ENCODE assay signal across 8 cellular contexts in the genomic region with DNA sequence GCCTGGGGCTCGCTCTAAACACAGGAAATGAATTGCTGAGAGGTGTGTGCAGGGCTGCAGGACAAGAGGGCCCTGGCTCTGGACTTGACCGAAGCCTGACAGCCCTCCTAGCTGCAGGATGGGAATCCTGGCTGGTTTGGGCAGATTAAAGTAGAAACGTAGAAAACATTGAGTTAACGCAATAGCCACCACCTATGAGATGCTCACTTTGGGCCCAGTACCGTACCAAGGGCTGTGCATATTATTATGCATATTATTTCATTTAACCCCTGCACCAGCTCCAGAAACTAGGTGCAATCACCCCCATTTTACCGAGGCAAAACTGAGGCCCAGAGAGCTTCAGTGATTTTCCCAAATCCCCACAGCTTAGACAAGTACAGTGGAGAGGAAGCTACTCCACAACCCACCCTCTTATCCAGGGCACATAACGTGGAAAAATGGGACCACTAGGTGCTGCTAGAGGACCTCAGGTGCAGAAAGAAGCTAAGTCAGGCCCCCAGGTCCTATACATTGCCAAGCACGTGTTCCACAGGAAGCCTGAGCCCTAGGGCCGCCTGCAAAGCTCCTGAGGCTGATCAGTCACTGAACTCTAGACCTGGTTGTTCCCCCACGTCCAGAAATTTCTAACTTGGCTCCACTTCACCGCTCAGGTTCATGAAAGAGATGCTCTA.
DNase-seq lines count a peak whose midpoint lies in the region; ATAC-seq and TF ChIP-seq lines count a peak whose summit lies in the region.

No MANE protein-coding gene starts in this region.

- no peaks in the 10 kb centered on the region for H3K9me3 ChIP-seq in PC-9 (ENCODE audit: insufficient read depth, low read depth)

- H3K27ac Mint-ChIP-seq in HFFc6: no peak overlapping the region
- no peak overlapping the region for H3K27ac Mint-ChIP-seq in type B pancreatic cell

- H3K27me3 Mint-ChIP-seq in HFFc6 (ENCODE audit: insufficient read depth) (peaks cover 36% of the 10 kb centered on the region), type B pancreatic cell (peaks cover 11% of the 10 kb centered on the region)

- TF ChIP-seq CTCF in HFFc6 (IDR thresholded peaks at IDR 0.05) (peak; percentile 64), PC-9 (conservative IDR thresholded peaks at IDR 0.05) (peak; percentile 67), fibroblast of mammary gland (conservative IDR thresholded peaks at IDR 0.05; ENCODE audit: control insufficient read depth, insufficient read depth, low read depth, low read length) (peak; percentile 40), type B pancreatic cell (conservative IDR thresholded peaks at IDR 0.05) (peak; percentile 45)

- H3K4me2 ChIP-seq in PC-9: no peak overlapping the region

- H3F3A ChIP-seq in PC-9 (ENCODE audit: insufficient read depth, low read depth): no peaks in the 10 kb centered on the region

- CTCF ChIA-PET in PC-9 (lab: Charles Lee): interaction anchor here (0.6 to 1.0 kb wide), 4 partner anchors 24 to 350 kb away, joined by 3 read pairs; no protein-coding TSS in a partner anchor

- ATAC-seq in HG02610 (IDR thresholded peaks at IDR 0.05; ENCODE audit: unreplicated experiment) (no peak), HG02588 (IDR thresholded peaks at IDR 0.05; ENCODE audit: unreplicated experiment) (no peak), GM18498 (IDR thresholded peaks at IDR 0.05; ENCODE audit: unreplicated experiment) (no peak)

- no TSS peak for BruUV-seq in PC-9 (replicated peaks; lab: Mats Ljungman, UMichigan)

- intact Hi-C loops in PC-9 (cut with micrococcal nuclease; ENCODE audit: unreplicated experiment): loop anchor here (1.0 to 5.0 kb wide), 2 partner anchors 45 to 350 kb away; no protein-coding TSS in a partner anchor

- H3K9me2 ChIP-seq in PC-9 (ENCODE audit: insufficient read depth): no peaks in the 10 kb centered on the region

- DNase-seq in DMS53 treated with DMSO at 0.1 percent for 48 hours (lab: John Stamatoyannopoulos, UW; ENCODE audit: unreplicated experiment): peak; percentile 1
- DNase-seq in HFFc6: peak; percentile 27
- peak; percentile 50 to 53 for DNase-seq in PC-9
- DNase-seq in fibroblast of mammary gland (ENCODE audit: low read depth): peak; percentile 32
- DNase-seq in type B pancreatic cell (ENCODE audit: extremely low spot score, unreplicated experiment): no peak

- H3K4me1 Mint-ChIP-seq in HFFc6 (ENCODE audit: low read depth) (peaks cover 8% of the 10 kb centered on the region), type B pancreatic cell (ENCODE audit: unreplicated experiment) (no peaks in the 10 kb centered on the region)

- no peaks in the 10 kb centered on the region for H3K9me3 Mint-ChIP-seq in HFFc6
- no peaks in the 10 kb centered on the region for H3K9me3 Mint-ChIP-seq in type B pancreatic cell

- no peaks in the 10 kb centered on the region for H3K4me1 ChIP-seq in PC-9 (replicated peaks; ENCODE audit: insufficient read depth)

- H3K4me3 Mint-ChIP-seq in HFFc6 (no peak overlapping the region), type B pancreatic cell (no peak overlapping the region)

- no peak overlapping the region for H3K27ac ChIP-seq in PC-9

- no peaks in the 10 kb centered on the region for H3K27me3 ChIP-seq in PC-9 (ENCODE audit: insufficient read depth, low read depth)

- no peaks in the 10 kb centered on the region for H4K20me1 ChIP-seq in PC-9 (ENCODE audit: insufficient read depth)

- H3K36me3 Mint-ChIP-seq in HFFc6 (ENCODE audit: low read depth) (no peaks in the 10 kb centered on the region), type B pancreatic cell (no peaks in the 10 kb centered on the region)

- H3K79me2 ChIP-seq in PC-9 (ENCODE audit: low read depth): no peaks in the 10 kb centered on the region

- H3K36me3 ChIP-seq in PC-9 (ENCODE audit: low read depth): no peaks in the 10 kb centered on the region

- no peak overlapping the region for H2AFZ ChIP-seq in PC-9

- POLR2A ChIA-PET in PC-9 (lab: Charles Lee; ENCODE audit: unreplicated experiment): no interaction called here

- H3K4me3 ChIP-seq in PC-9: no peak overlapping the region
- H3K4me3 ChIP-seq in fibroblast of mammary gland (ENCODE audit: control insufficient read depth, low read depth, low read length): no peak overlapping the region
